ENCODE assay signal across 21 cellular contexts in genomic region chr2:75553961-75554539, GRCh38. TPM values are rescaled to one million over a fixed set of nuclear protein-coding genes. Genes with fewer than 3 reads are reported as not detected.
"Had no signal": no experiment of that assay in that cellular context is flagged by ENCODE, and none has a peak within 500 bp of the region (broad histone marks: within the 10 kb centered on the region; RNA-seq: fewer than 3 reads in every experiment).

No MANE protein-coding gene starts in this region.

- H3K4me3 Mint-ChIP-seq: activated CD8-positive, alpha-beta T cell treated with anti-CD3 and anti-CD28 coated beads, Interleukin-2, amount 10 ng/mL, durations not matched to agents 7 days and 5 days; activated naive CD4-positive, alpha-beta T cell treated with anti-CD3 and anti-CD28 coated beads, Interleukin-2, amount 50 U/mL, for 24 hours; nephron; type B pancreatic cell had no signal

- H3K27ac ChIP-seq: body of pancreas, cardiac muscle cell, heart right ventricle, spleen, thoracic aorta, vagina, WERI-Rb-1 had no signal

- H3K4me3 ChIP-seq: body of pancreas, cardiac muscle cell, heart right ventricle, spleen, thoracic aorta, vagina had no signal

- H3K4me1 Mint-ChIP-seq: activated naive CD4-positive, alpha-beta T cell treated with anti-CD3 and anti-CD28 coated beads, Interleukin-2, amount 50 U/mL, for 24 hours had no signal

- H3K9me3 Mint-ChIP-seq: activated naive CD4-positive, alpha-beta T cell treated with anti-CD3 and anti-CD28 coated beads, Interleukin-2, amount 50 U/mL, for 24 hours; nephron; type B pancreatic cell had no signal

- ATAC-seq: activated CD8-positive, alpha-beta T cell treated with anti-CD3 and anti-CD28 coated beads, Interleukin-2, amount 10 ng/mL, durations not matched to agents 7 days and 5 days; body of pancreas; heart right ventricle; left cardiac atrium had no signal

- H3K36me3 Mint-ChIP-seq: activated naive CD4-positive, alpha-beta T cell treated with anti-CD3 and anti-CD28 coated beads, Interleukin-2, amount 50 U/mL, for 24 hours had no signal

- DNase-seq: activated CD4-positive, alpha-beta T cell treated with anti-CD3 and anti-CD28 coated beads for 1 hour; activated CD4-positive, alpha-beta T cell treated with anti-CD3 and anti-CD28 coated beads, Interleukin-2, amount 50 U/mL, for 1 hour; activated CD8-positive, alpha-beta T cell treated with anti-CD3 and anti-CD28 coated beads, Interleukin-2, amount 10 ng/mL, durations not matched to agents 7 days and 5 days; activated gamma-delta T cell treated with Interleukin-2 at 50 U/mL for 16 hours; activated T-cell treated with anti-CD3 and anti-CD28 coated beads, Interleukin-2, amount 50 U/mL, for 1 hour; anterior cingulate cortex; body of pancreas; foreskin fibroblast; heart right ventricle; left cardiac atrium; mesenchymal stem cell; spleen; stimulated activated CD4-positive, alpha-beta T cell treated with anti-CD3 and anti-CD28 coated beads, Interleukin-4, amount 100 ng/mL, for 1 hour; stimulated activated naive CD4-positive, alpha-beta T cell; WERI-Rb-1 had no signal

- H3K4me1 ChIP-seq: spleen, vagina had no signal

- H3K36me3 ChIP-seq: cardiac muscle cell, heart right ventricle, spleen, thoracic aorta, vagina, WERI-Rb-1 had no signal

- H3K27ac Mint-ChIP-seq: activated CD8-positive, alpha-beta T cell treated with anti-CD3 and anti-CD28 coated beads, Interleukin-2, amount 10 ng/mL, durations not matched to agents 7 days and 5 days; activated naive CD4-positive, alpha-beta T cell treated with anti-CD3 and anti-CD28 coated beads, Interleukin-2, amount 50 U/mL, for 24 hours; nephron; type B pancreatic cell had no signal

- H3K27me3 ChIP-seq: body of pancreas, vagina had no signal

RNA-seq across cellular contexts. Expression of gene EVA1A, which starts 6.7 kb away (rescaled TPM):
- total RNA-seq: activated CD8-positive, alpha-beta T cell treated with anti-CD3 and anti-CD28 coated beads, Interleukin-2, amount 10 ng/mL, durations not matched to agents 7 days and 5 days; vagina had no signal
